ENCODE assay signal across 24 cellular contexts in the genomic region with DNA sequence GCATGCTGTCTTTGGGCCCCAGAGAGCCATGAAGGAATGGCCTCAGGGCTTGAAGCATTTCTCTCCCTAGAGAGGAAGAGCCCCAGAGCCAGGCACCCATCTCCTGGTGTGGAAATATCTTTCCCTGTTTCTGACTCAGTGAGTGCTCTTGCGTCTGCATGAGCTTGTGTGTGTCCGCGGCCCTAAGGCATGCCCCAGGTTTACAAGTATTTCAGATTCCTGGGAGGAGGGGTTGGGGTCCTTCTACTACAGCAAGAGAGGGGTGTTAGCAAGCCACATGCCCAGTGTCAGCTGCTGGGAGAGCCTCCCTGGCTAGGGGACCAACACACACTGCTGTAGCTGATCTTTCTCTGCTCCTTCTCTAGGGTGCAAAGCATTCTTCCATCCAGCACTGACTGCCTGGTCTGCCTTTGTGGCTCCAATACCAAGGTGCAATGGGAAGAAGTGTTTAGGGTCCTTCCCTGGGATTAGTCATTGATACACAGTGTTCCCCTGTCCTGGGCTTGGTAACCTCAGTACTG. TPM values are rescaled to one million over a fixed set of nuclear protein-coding genes. Genes with fewer than 3 reads are reported as not detected.
A peak's percentile ranks its signal among the peaks of the same experiment; 100 is the strongest.
DNase-seq lines count a peak whose midpoint lies in the region; TF ChIP-seq lines count a peak whose summit lies in the region.
"Had no signal": no experiment of that assay in that cellular context is flagged by ENCODE, and none has a peak within 500 bp of the region (broad histone marks: within the 10 kb centered on the region; RNA-seq: fewer than 3 reads in every experiment).

No MANE protein-coding gene starts in this region.

- no peaks in the 10 kb centered on the region for H3K27me3 Mint-ChIP-seq in activated naive CD8-positive, alpha-beta T cell treated with anti-CD3 and anti-CD28 coated beads for 36 hours
- H3K27me3 Mint-ChIP-seq: CD4-positive, alpha-beta T cell had no signal

- no peak for TF ChIP-seq POLR2A in esophagus muscularis mucosa (IDR thresholded peaks at IDR 0.05; ENCODE audit: low read depth)

- H3K4me2 ChIP-seq in neuronal stem cell (ENCODE audit: insufficient read depth, low read length, poor library complexity, severe bottlenecking), result no peak overlapping the region
- H3K4me2 ChIP-seq: GM23338 had no signal

- DNase-seq in AG08396 (ENCODE audit: low spot score), result peak; percentile 1
- peak; percentile 2 for DNase-seq in GM10266 (ENCODE audit: extremely low spot score)
- DNase-seq in esophagus muscularis mucosa (ENCODE audit: extremely low spot score), result peak; percentile 81
- no peak for DNase-seq in neuronal stem cell (ENCODE audit: low spot score)
- no peak for DNase-seq in activated CD4-positive, CD25-positive, alpha-beta regulatory T cell (lab: John Stamatoyannopoulos, UW)
- no peak for DNase-seq in stimulated activated naive CD4-positive, alpha-beta T cell treated with Interleukin-2 at 50 U/mL for 16 hours (lab: John Stamatoyannopoulos, UW)
- DNase-seq in activated naive CD8-positive, alpha-beta T cell treated with anti-CD3 and anti-CD28 coated beads for 36 hours, result no peak
- DNase-seq: 8988T; Caco-2; CD4-positive, alpha-beta T cell; DMS79; GDM1; HCEC 1CT; IMR-90 had no signal

- H3K36me3 ChIP-seq in esophagus muscularis mucosa, result peaks cover 0 to 5% (median 0%) of the 10 kb centered on the region in 4 donors
- peaks cover 0 to 2% of the 10 kb centered on the region in 2 donors for H3K36me3 ChIP-seq in neuronal stem cell (replicated peaks in 1 of 2; ENCODE audit: control insufficient read depth in 2 of 2, insufficient read depth in 2 of 2, low read length in 2 of 2)

- H3K27ac ChIP-seq in esophagus muscularis mucosa (replicated peaks in 1 of 4) (no peak overlapping the region), neuronal stem cell (replicated peaks; ENCODE audit: low read length) (no peak overlapping the region)
- H3K27ac ChIP-seq: C4-2B, HL-60 had no signal

- no peak overlapping the region for H2AFZ ChIP-seq in neuronal stem cell (ENCODE audit: low read length)
- H2AFZ ChIP-seq: GM23338 had no signal

- H3K9me3 Mint-ChIP-seq in activated naive CD8-positive, alpha-beta T cell treated with anti-CD3 and anti-CD28 coated beads for 36 hours, result peaks cover 4% of the 10 kb centered on the region
- H3K9me3 Mint-ChIP-seq: CD4-positive, alpha-beta T cell had no signal

- no peak overlapping the region for H3K4me3 Mint-ChIP-seq in activated naive CD8-positive, alpha-beta T cell treated with anti-CD3 and anti-CD28 coated beads for 36 hours
- H3K4me3 Mint-ChIP-seq: CD4-positive, alpha-beta T cell; GM23338 had no signal

- no peak overlapping the region for H4K8ac ChIP-seq in neuronal stem cell (ENCODE audit: low read depth, low read length)

- no peak overlapping the region for H2BK120ac ChIP-seq in neuronal stem cell (ENCODE audit: low read depth, low read length)

- no peak for TF ChIP-seq CTCF in GM10266 (IDR thresholded peaks at IDR 0.05; ENCODE audit: control insufficient read depth, insufficient read depth, low read depth, missing control alignments)
- TF ChIP-seq CTCF in esophagus muscularis mucosa (IDR thresholded peaks at IDR 0.05), result no peak

- no peak overlapping the region for H2BK5ac ChIP-seq in neuronal stem cell (ENCODE audit: low read length)

- H3K4me1 Mint-ChIP-seq in activated naive CD8-positive, alpha-beta T cell treated with anti-CD3 and anti-CD28 coated beads for 36 hours, result no peaks in the 10 kb centered on the region
- H3K4me1 Mint-ChIP-seq: GM23338 had no signal

- H3K9ac ChIP-seq in neuronal stem cell (ENCODE audit: low read depth, low read length, poor library complexity), result no peak overlapping the region

- no peak overlapping the region for H3K4me3 ChIP-seq in esophagus muscularis mucosa
- no peak overlapping the region for H3K4me3 ChIP-seq in neuronal stem cell (ENCODE audit: low read length in 2 of 2)
- H3K4me3 ChIP-seq: GM12878, GM23338, K562 had no signal

- H3K79me1 ChIP-seq in neuronal stem cell (ENCODE audit: low read depth, low read length), result no peaks in the 10 kb centered on the region

- H3K27ac Mint-ChIP-seq in activated naive CD8-positive, alpha-beta T cell treated with anti-CD3 and anti-CD28 coated beads for 36 hours, result no peak overlapping the region
- H3K27ac Mint-ChIP-seq: CD4-positive, alpha-beta T cell; GM23338 had no signal

- no peaks in the 10 kb centered on the region for H3K36me3 Mint-ChIP-seq in activated naive CD8-positive, alpha-beta T cell treated with anti-CD3 and anti-CD28 coated beads for 36 hours

- H2AK5ac ChIP-seq in neuronal stem cell (ENCODE audit: low read depth, low read length), result no peak overlapping the region

- H4K91ac ChIP-seq in neuronal stem cell (ENCODE audit: low read depth, low read length, poor library complexity), result no peak overlapping the region

- no peak overlapping the region for H3K18ac ChIP-seq in neuronal stem cell (ENCODE audit: low read length)

- no peak for TF ChIP-seq EP300 in esophagus muscularis mucosa (IDR thresholded peaks at IDR 0.05)

- 93% methylated on average over 3 of the region's 3 CpGs for WGBS in esophagus muscularis mucosa
- no CpG with 5 or more reads among the region's 3 CpGs for WGBS in neuronal stem cell (ENCODE audit: extremely low coverage in 2 of 2, insufficient read length in 2 of 2, insufficient replicate concordance in 1 of 2), 2 donors

- no peak overlapping the region for H3K4ac ChIP-seq in neuronal stem cell (ENCODE audit: low read length)

- H3K14ac ChIP-seq in neuronal stem cell (ENCODE audit: low read length), result no peak overlapping the region

- peak overlapping the region; percentile 35 for H3K23ac ChIP-seq in neuronal stem cell (ENCODE audit: low read depth, low read length, poor library complexity)

- H3K27me3 ChIP-seq in esophagus muscularis mucosa, result no peaks in the 10 kb centered on the region
- peaks cover 0 to 7% (median 0%) of the 10 kb centered on the region in 3 experiments for H3K27me3 ChIP-seq in neuronal stem cell (ENCODE audit: control insufficient read depth in 3 of 3, insufficient read depth in 3 of 3, low read depth in 1 of 3, low read length in 3 of 3)

- no peak overlapping the region for H2BK12ac ChIP-seq in neuronal stem cell (ENCODE audit: low read length)

- no peak overlapping the region for H2BK15ac ChIP-seq in neuronal stem cell (ENCODE audit: low read length)

- H3K9me3 ChIP-seq in esophagus muscularis mucosa (peaks cover 0 to 14% (median 9%) of the 10 kb centered on the region in 4 donors), neuronal stem cell (replicated peaks in 1 of 2; ENCODE audit: control insufficient read depth in 2 of 2, insufficient read depth in 1 of 2, low read depth in 1 of 2, low read length in 2 of 2) (peaks cover 7 to 12% of the 10 kb centered on the region in 2 donors)
- H3K9me3 ChIP-seq: Caco-2 had no signal

- H3K4me1 ChIP-seq in esophagus muscularis mucosa, result no peaks in the 10 kb centered on the region
- no peaks in the 10 kb centered on the region for H3K4me1 ChIP-seq in neuronal stem cell (ENCODE audit: control insufficient read depth in 2 of 2, insufficient read depth in 1 of 2, low read depth in 1 of 2, low read length in 2 of 2)

- intact Hi-C loops in esophagus muscularis mucosa (cut with DNase I), result no loop called here

RNA-seq across cellular contexts. Expression of a gene that starts 3.3 kb away (rescaled TPM):
- under 1 TPM in 3 of 4 donors, not detected in 1; 0.17 to 0.69 (median 0.42) TPM for total RNA-seq in esophagus muscularis mucosa
- 0.78 TPM for polyA plus RNA-seq in neuronal stem cell (2013, experiment 1 of 2)
- polyA plus RNA-seq in neuronal stem cell (2013, experiment 2 of 2), result 0.76 TPM
- total RNA-seq in activated naive CD8-positive, alpha-beta T cell treated with anti-CD3 and anti-CD28 coated beads for 36 hours, result under 1 TPM; 0.10 to 0.12 TPM
- total RNA-seq: HT1080, IMR-90 had no signal
- polyA plus RNA-seq: IMR-90 had no signal

RNA-seq across cellular contexts. Expression of a gene that starts 19.9 kb away (rescaled TPM):
- total RNA-seq in esophagus muscularis mucosa, result under 1 TPM in 2 of 4 donors, not detected in 2; 0.40 to 0.42 TPM
- polyA plus RNA-seq in neuronal stem cell (2013, experiment 1 of 2), result 0.31 TPM
- polyA plus RNA-seq in neuronal stem cell (2013, experiment 2 of 2), result 0.48 TPM
- total RNA-seq in activated naive CD8-positive, alpha-beta T cell treated with anti-CD3 and anti-CD28 coated beads for 36 hours, result not detected
- total RNA-seq: A673; Caco-2; CD4-positive, alpha-beta T cell; Daoy; GM12878; GM23338; HT1080; IMR-90 had no signal
- polyA plus RNA-seq: AG04450, BJ, GM23338, IMR-90 had no signal

RNA-seq across cellular contexts. Expression of a gene that starts 52.2 kb away (rescaled TPM):
- 1 to 10 TPM; 5.0 to 9.1 (median 7.1) TPM for total RNA-seq in esophagus muscularis mucosa
- polyA plus RNA-seq in neuronal stem cell (2013, experiment 1 of 2), result 14.6 TPM
- 15.1 TPM for polyA plus RNA-seq in neuronal stem cell (2013, experiment 2 of 2)
- total RNA-seq in activated naive CD8-positive, alpha-beta T cell treated with anti-CD3 and anti-CD28 coated beads for 36 hours, result 1 to 10 TPM; 7.0 to 7.2 TPM

Comparison
In these comparisons a context has a peak if more than half of its experiments do, and no peak if none do; other contexts are left out.
1. DNase-seq: peak in AG08396 (single experiment), GM10266 (single experiment) and esophagus muscularis mucosa (single experiment); none in neuronal stem cell (single experiment), activated CD4-positive, CD25-positive, alpha-beta regulatory T cell (0 of 4), stimulated activated naive CD4-positive, alpha-beta T cell treated with Interleukin-2 at 50 U/mL for 16 hours (single experiment) and activated naive CD8-positive, alpha-beta T cell treated with anti-CD3 and anti-CD28 coated beads for 36 hours (single experiment).